In the genomic region with DNA sequence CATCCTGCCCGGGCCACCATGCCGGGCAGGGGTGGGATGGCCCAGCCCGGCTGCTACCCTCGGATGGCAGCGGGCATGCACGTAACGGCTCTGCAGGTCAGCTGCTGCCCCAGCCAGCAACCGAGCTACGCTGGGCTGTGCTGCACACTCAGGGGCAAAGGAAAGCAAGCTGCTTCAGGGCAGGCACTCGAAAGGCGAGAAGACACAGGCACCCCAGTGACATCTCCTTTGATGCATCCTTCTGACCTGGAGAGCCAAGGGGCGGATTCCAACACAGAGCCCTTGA, we compare ENCODE assay signal across 22 cellular contexts.
"Had no signal": no experiment of that assay in that cellular context is flagged by ENCODE, and none has a peak within 500 bp of the region (broad histone marks: within the 10 kb centered on the region; RNA-seq: fewer than 3 reads in every experiment).

No MANE protein-coding gene starts in this region.

- H3K9me3 Mint-ChIP-seq: naive thymus-derived CD8-positive, alpha-beta T cell; stimulated activated effector memory CD8-positive, alpha-beta T cell treated with anti-CD3 and anti-CD28 coated beads, Interleukin-12 subunit alpha, Interleukin-12 subunit beta, amount 100 ng/mL, for 72 hours; type B pancreatic cell had no signal

- FAIRE-seq: endometrium, frontal cortex, islet of Langerhans, urothelium cell line had no signal

- H3K4me3 Mint-ChIP-seq: naive thymus-derived CD8-positive, alpha-beta T cell; stimulated activated effector memory CD8-positive, alpha-beta T cell treated with anti-CD3 and anti-CD28 coated beads, Interleukin-12 subunit alpha, Interleukin-12 subunit beta, amount 100 ng/mL, for 72 hours; type B pancreatic cell had no signal

- H3K27me3 Mint-ChIP-seq: naive thymus-derived CD8-positive, alpha-beta T cell; type B pancreatic cell had no signal

- H3K27ac ChIP-seq: heart right ventricle, neutrophil, right atrium auricular region, suprapubic skin had no signal

- H3K36me3 Mint-ChIP-seq: stimulated activated effector memory CD8-positive, alpha-beta T cell treated with anti-CD3 and anti-CD28 coated beads, Interleukin-12 subunit alpha, Interleukin-12 subunit beta, amount 100 ng/mL, for 72 hours had no signal

- ATAC-seq: esophagus mucosa; mucosa of descending colon; naive thymus-derived CD8-positive, alpha-beta T cell; stimulated activated effector memory CD8-positive, alpha-beta T cell treated with anti-CD3 and anti-CD28 coated beads, Interleukin-12 subunit alpha, Interleukin-12 subunit beta, amount 100 ng/mL, for 72 hours; stimulated activated naive CD8-positive, alpha-beta T cell treated with anti-CD3 and anti-CD28 coated beads, Interleukin-15, Interleukin-2, amounts not matched to agents 100 U/mL and 50 U/mL, for 24 hours had no signal

- H3K27ac Mint-ChIP-seq: naive thymus-derived CD8-positive, alpha-beta T cell; stimulated activated effector memory CD8-positive, alpha-beta T cell treated with anti-CD3 and anti-CD28 coated beads, Interleukin-12 subunit alpha, Interleukin-12 subunit beta, amount 100 ng/mL, for 72 hours; type B pancreatic cell had no signal

- H3K36me3 ChIP-seq: right atrium auricular region, thyroid gland had no signal

- H3K4me3 ChIP-seq: heart right ventricle, mucosa of descending colon, right atrium auricular region, smooth muscle cell, suprapubic skin, thyroid gland had no signal

- DNase-seq: effector memory CD4-positive, alpha-beta T cell; heart right ventricle; hypothalamus; kidney glomerular epithelial cell; mammary epithelial cell; mucosa of descending colon; naive thymus-derived CD8-positive, alpha-beta T cell; stimulated activated CD4-positive, alpha-beta T cell treated with anti-CD3 and anti-CD28 coated beads, Interleukin-4, amount 100 ng/mL, for 1 hour; stimulated activated CD8-positive, alpha-beta memory T cell treated with anti-CD3 and anti-CD28 coated beads, Interleukin-4, amount 100 ng/mL, for 48 hours; stimulated activated naive CD8-positive, alpha-beta T cell treated with anti-CD3 and anti-CD28 coated beads, Interleukin-15, Interleukin-2, amounts not matched to agents 100 U/mL and 50 U/mL, for 24 hours had no signal

- H3K4me2 ChIP-seq: smooth muscle cell had no signal

- H3K27me3 ChIP-seq: heart right ventricle, neutrophil, right atrium auricular region, suprapubic skin, thyroid gland had no signal

- H3K9me3 ChIP-seq: heart right ventricle, mucosa of descending colon, neutrophil, right atrium auricular region, suprapubic skin, thyroid gland had no signal
